ENCODE assay signal across 22 cellular contexts in the genomic region with DNA sequence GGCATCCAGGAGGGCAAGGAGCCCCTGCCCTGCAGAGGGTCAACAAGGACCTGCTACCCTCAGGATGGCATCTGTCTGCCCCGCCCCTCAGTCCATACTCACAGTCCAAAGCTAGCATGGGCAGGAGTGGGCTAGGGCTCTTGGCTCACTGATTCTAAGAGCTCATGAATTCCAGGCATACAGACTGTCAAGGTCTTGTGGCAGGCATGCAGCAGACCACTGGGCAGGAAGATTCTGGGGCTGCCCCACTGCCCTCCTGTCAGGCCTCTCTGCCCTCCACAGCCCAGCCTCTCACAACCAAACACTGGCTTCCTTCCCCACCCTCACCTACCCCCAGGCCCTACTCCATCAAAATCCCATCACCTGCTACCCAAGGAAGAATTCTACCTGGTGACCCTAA.
"Had no signal": no experiment of that assay in that cellular context is flagged by ENCODE, and none has a peak within 500 bp of the region (broad histone marks: within the 10 kb centered on the region; RNA-seq: fewer than 3 reads in every experiment).

No MANE protein-coding gene starts in this region.

- H3K36me3 ChIP-seq: spleen, upper lobe of left lung had no signal

- H3K27ac Mint-ChIP-seq: mesothelial cell of epicardium; natural killer cell treated with Interleukin-12 subunit alpha and Interleukin-12 subunit beta and Interleukin-15 and Interleukin-18, amount 100 ng/mL, for 72 hours; stimulated activated memory B cell treated with anti-CD40 and anti-IgM and Interleukin-4, amounts not matched to agents 10 μg/mL and 1 μg/mL and 100 μg/mL, for 72 hours had no signal

- DNase-seq: dermis blood vessel endothelial cell; effector memory CD4-positive, alpha-beta T cell; head of caudate nucleus; mesenchymal stem cell; mucosa of descending colon; naive B cell; psoas muscle; stimulated activated CD4-positive, alpha-beta T cell treated with anti-CD3 and anti-CD28 coated beads, Interleukin-4, amount 100 ng/mL, for 4 hours; stimulated activated naive CD8-positive, alpha-beta T cell treated with anti-CD3 and anti-CD28 coated beads, Interleukin-15, Interleukin-2, amounts not matched to agents 100 U/mL and 50 U/mL, for 24 hours; substantia nigra; testis; upper lobe of left lung had no signal

- ATAC-seq: left lobe of liver; mucosa of descending colon; natural killer cell treated with Interleukin-12 subunit alpha and Interleukin-12 subunit beta and Interleukin-15 and Interleukin-18, amount 100 ng/mL, for 72 hours; psoas muscle; right cardiac atrium; stimulated activated memory B cell treated with anti-CD40 and anti-IgM and Interleukin-4, amounts not matched to agents 10 μg/mL and 1 μg/mL and 100 μg/mL, for 72 hours; stimulated activated naive CD8-positive, alpha-beta T cell treated with anti-CD3 and anti-CD28 coated beads, Interleukin-15, Interleukin-2, amounts not matched to agents 100 U/mL and 50 U/mL, for 24 hours had no signal

- H3K9me3 ChIP-seq: mucosa of descending colon, psoas muscle, spleen, testis, tibial nerve, upper lobe of left lung had no signal

- H3K27me3 ChIP-seq: testis had no signal

- H3K36me3 Mint-ChIP-seq: mesothelial cell of epicardium; naive B cell; natural killer cell treated with Interleukin-12 subunit alpha and Interleukin-12 subunit beta and Interleukin-15 and Interleukin-18, amount 100 ng/mL, for 72 hours; stimulated activated memory B cell treated with anti-CD40 and anti-IgM and Interleukin-4, amounts not matched to agents 10 μg/mL and 1 μg/mL and 100 μg/mL, for 72 hours had no signal

- H3K27ac ChIP-seq: coronary artery, psoas muscle, skin epidermis, spleen, testis, tibial nerve, upper lobe of left lung had no signal

- H3K4me3 ChIP-seq: coronary artery, mucosa of descending colon, psoas muscle, skin epidermis, spleen, testis, tibial nerve, upper lobe of left lung had no signal

- H3K4me3 Mint-ChIP-seq: mesothelial cell of epicardium; natural killer cell treated with Interleukin-12 subunit alpha and Interleukin-12 subunit beta and Interleukin-15 and Interleukin-18, amount 100 ng/mL, for 72 hours; neural crest cell; stimulated activated memory B cell treated with anti-CD40 and anti-IgM and Interleukin-4, amounts not matched to agents 10 μg/mL and 1 μg/mL and 100 μg/mL, for 72 hours had no signal
